Comparison of ENCODE assay signal across 18 cellular contexts in genomic region chr4:158261480-158261879, GRCh38. TPM values are rescaled to one million over a fixed set of nuclear protein-coding genes. Genes with fewer than 3 reads are reported as not detected.
A peak's percentile ranks its signal among the peaks of the same experiment; 100 is the strongest.
DNase-seq lines count a peak whose midpoint lies in the region; ATAC-seq, FAIRE-seq and TF ChIP-seq lines count a peak whose summit lies in the region.
"Had no signal": no experiment of that assay in that cellular context is flagged by ENCODE, and none has a peak within 500 bp of the region (broad histone marks: within the 10 kb centered on the region; RNA-seq: fewer than 3 reads in every experiment).

No MANE protein-coding gene starts in this region.

- no peaks in the 10 kb centered on the region for H3K23me2 ChIP-seq in H1 (ENCODE audit: low read depth, low read length)

- no peak overlapping the region for H2AK5ac ChIP-seq in H1 (ENCODE audit: low read depth, low read length)

- H3K27me3 ChIP-seq in HUES6 (ENCODE audit: control insufficient read depth, insufficient read depth, low read length): no peaks in the 10 kb centered on the region
- H3K27me3 ChIP-seq in H1 (replicated peaks in 1 of 4; ENCODE audit: control insufficient read depth in 3 of 4, extremely low read depth in 1 of 4, insufficient read depth in 3 of 4, low read length in 3 of 4): no peaks in the 10 kb centered on the region
- H3K27me3 ChIP-seq in neural progenitor cell: no peaks in the 10 kb centered on the region

- H3K27ac ChIP-seq in HUES6 (ENCODE audit: low read depth, low read length): 0 out of 2 replicates have a peak overlapping the region, but pooled peaks have one; percentile 6
- H3K27ac ChIP-seq in H1 (ENCODE audit: low read depth, low read length): no peak overlapping the region
- no peak overlapping the region for H3K27ac ChIP-seq in neural progenitor cell
- H3K27ac ChIP-seq: A549 had no signal

- H3K27me3 Mint-ChIP-seq in neural progenitor cell (ENCODE audit: insufficient read depth, low read depth): peaks cover 2% of the 10 kb centered on the region
- H3K27me3 Mint-ChIP-seq in activated T-cell treated with anti-CD3 and anti-CD28 coated beads, Interleukin-2, amount 50 U/mL, for 4 hours (ENCODE audit: low read depth): no peaks in the 10 kb centered on the region

- no peak overlapping the region for H3K4me3 Mint-ChIP-seq in neural progenitor cell
- no peak overlapping the region for H3K4me3 Mint-ChIP-seq in activated T-cell treated with anti-CD3 and anti-CD28 coated beads, Interleukin-2, amount 50 U/mL, for 4 hours
- H3K4me3 Mint-ChIP-seq: CD14-positive monocyte; CD8-positive, alpha-beta memory T cell had no signal

- peaks cover 15% of the 10 kb centered on the region for H3K4me1 Mint-ChIP-seq in neural progenitor cell
- H3K4me1 Mint-ChIP-seq in activated T-cell treated with anti-CD3 and anti-CD28 coated beads, Interleukin-2, amount 50 U/mL, for 4 hours (ENCODE audit: low read depth): no peaks in the 10 kb centered on the region
- H3K4me1 Mint-ChIP-seq: CD14-positive monocyte; CD8-positive, alpha-beta memory T cell had no signal

- no peaks in the 10 kb centered on the region for H3K9me3 Mint-ChIP-seq in neural progenitor cell
- H3K9me3 Mint-ChIP-seq in activated T-cell treated with anti-CD3 and anti-CD28 coated beads, Interleukin-2, amount 50 U/mL, for 4 hours: no peaks in the 10 kb centered on the region
- H3K9me3 Mint-ChIP-seq: CD14-positive monocyte; CD8-positive, alpha-beta memory T cell had no signal

- peak overlapping the region; percentile 44 for H4K5ac ChIP-seq in H1 (ENCODE audit: insufficient read length, low read depth, low read length)

- DNase-seq in H1 (ENCODE audit: low read depth in 1 of 2, low spot score in 2 of 2): no peak
- no peak for DNase-seq in neural progenitor cell (ENCODE audit: low spot score)
- DNase-seq in sciatic nerve (ENCODE audit: low spot score): no peak
- DNase-seq in activated T-cell treated with anti-CD3 and anti-CD28 coated beads, Interleukin-2, amount 50 U/mL, for 4 hours: no peak
- DNase-seq: Caco-2; CD8-positive, alpha-beta memory T cell; DND-41; GDM1; H7; IMR-90; KBM-7 had no signal

- H3K9me3 ChIP-seq in HUES6 (ENCODE audit: control insufficient read depth, insufficient read depth, low read depth, low read length) (no peaks in the 10 kb centered on the region), H1 (ENCODE audit: insufficient read depth in 2 of 2, low read depth in 1 of 2, low read length in 1 of 2) (no peaks in the 10 kb centered on the region), neural progenitor cell (ENCODE audit: low read depth) (no peaks in the 10 kb centered on the region)
- H3K9me3 ChIP-seq: A549, Caco-2 had no signal

- intact Hi-C loops in sciatic nerve (cut with DNase I): no loop called here

- no peaks in the 10 kb centered on the region for H3K79me2 ChIP-seq in H1 (ENCODE audit: control insufficient read depth in 1 of 2, insufficient read depth in 2 of 2, low read length in 2 of 2)
- H3K79me2 ChIP-seq in neural progenitor cell (ENCODE audit: low read depth): no peaks in the 10 kb centered on the region

- TF ChIP-seq RAD21 in H1 (IDR thresholded peaks at IDR 0.05 in 1 of 2, conservative IDR thresholded peaks at IDR 0.05 in 1 of 2; ENCODE audit: low read depth in 2 of 2, low read length in 2 of 2): no peak

- H3K27ac Mint-ChIP-seq in neural progenitor cell: peak overlapping the region; percentile 60
- H3K27ac Mint-ChIP-seq: CD14-positive monocyte; CD8-positive, alpha-beta memory T cell had no signal

- no peak overlapping the region for H2BK12ac ChIP-seq in H1 (ENCODE audit: low read depth, low read length)

- CTCF ChIA-PET in H1 (lab: Charles Lee; ENCODE audit: partially characterized antibody): interaction anchor here (1.0 to 3.5 kb wide), 8 partner anchors 10 to 367 kb away, joined by 3 to 27 read pairs (median 4); no protein-coding TSS in a partner anchor

- H2BK120ac ChIP-seq in H1 (replicated peaks; ENCODE audit: low read depth, low read length): no peak overlapping the region

- no peak overlapping the region for H3K23ac ChIP-seq in H1 (ENCODE audit: insufficient read length)

- H3K4me1 ChIP-seq in HUES6 (ENCODE audit: control insufficient read depth, insufficient read depth, low read length): peaks cover 17% of the 10 kb centered on the region
- peaks cover 0 to 9% (median 3%) of the 10 kb centered on the region in 4 experiments; a peak in 2 of 7 replicates for H3K4me1 ChIP-seq in H1 (replicated peaks in 1 of 4; ENCODE audit: control insufficient read depth in 3 of 4, insufficient read depth in 4 of 4, low read length in 3 of 4)
- H3K4me1 ChIP-seq in neural progenitor cell: no peaks in the 10 kb centered on the region
- H3K4me1 ChIP-seq: Caco-2 had no signal

- H3K4me3 ChIP-seq in HUES6 (ENCODE audit: low read depth, low read length): no peak overlapping the region
- H3K4me3 ChIP-seq in H1 (ENCODE audit: extremely low read depth in 1 of 4, insufficient read depth in 2 of 4, low read depth in 3 of 4, low read length in 4 of 4): peak overlapping the region in 1 of 4 experiments; percentile 37; a peak in 1 of 8 replicates
- no peak overlapping the region for H3K4me3 ChIP-seq in neural progenitor cell
- H3K4me3 ChIP-seq: A549 had no signal

- H3K9ac ChIP-seq in HUES6 (ENCODE audit: low read length) (no peak overlapping the region), H1 (replicated peaks in 1 of 4; ENCODE audit: extremely low read depth in 1 of 4, low read depth in 3 of 4, low read length in 3 of 4) (no peak overlapping the region), neural progenitor cell (no peak overlapping the region)

- H3K56ac ChIP-seq in H1 (replicated peaks; ENCODE audit: insufficient read length, low read depth, low read length): no peak overlapping the region

- no peak for FAIRE-seq in H1 (lab: Jason Lieb, UNC)
- FAIRE-seq: A549, GM12892, GM19239, HTR-8/SVneo had no signal

- TF ChIP-seq EP300 in H1 (IDR thresholded peaks at IDR 0.05; ENCODE audit: borderline replicate concordance in 1 of 2, low read depth in 2 of 2, low read length in 2 of 2): no peak

- H4K20me1 ChIP-seq in H1 (replicated peaks in 1 of 2; ENCODE audit: control insufficient read depth in 1 of 2, insufficient read depth in 2 of 2, low read length in 2 of 2) (no peaks in the 10 kb centered on the region), neural progenitor cell (ENCODE audit: low read depth) (no peaks in the 10 kb centered on the region)

- H3K79me1 ChIP-seq in H1 (ENCODE audit: low read depth, low read length): no peaks in the 10 kb centered on the region

- H4K91ac ChIP-seq in H1 (replicated peaks; ENCODE audit: insufficient read length, low read length): no peak overlapping the region

- TF ChIP-seq CTCF in H1 (IDR thresholded peaks at IDR 0.05; ENCODE audit: control extremely low read depth in 1 of 3, insufficient read depth in 1 of 3, low read depth in 1 of 3, low read length in 3 of 3) (no peak), neural progenitor cell (IDR thresholded peaks at IDR 0.05) (no peak)

- ATAC-seq in HG03139 (IDR thresholded peaks at IDR 0.05; ENCODE audit: unreplicated experiment): no peak
- no peak for ATAC-seq in sciatic nerve
- ATAC-seq in activated T-cell treated with anti-CD3 and anti-CD28 coated beads, Interleukin-2, amount 50 U/mL, for 4 hours: no peak
- ATAC-seq: A549 had no signal

- POLR2A ChIA-PET in H1 (lab: Charles Lee; ENCODE audit: partially characterized antibody): no interaction called here

- H2BK15ac ChIP-seq in H1 (ENCODE audit: low read length): no peak overlapping the region

- WGBS in H1 (ENCODE audit: extremely low coverage in 1 of 2, insufficient coverage in 1 of 2, insufficient read length in 1 of 2, insufficient replicate concordance in 2 of 2, low coverage in 1 of 2, low lambda C conversion rate in 2 of 2, missing lambda C conversion rate in 1 of 2), 2 experiments: 22% methylated on average over 4 of the region's 4 CpGs; no CpG with 5 or more reads in 1 of the 2 experiments

- no peak overlapping the region for H3K14ac ChIP-seq in H1 (ENCODE audit: insufficient read length)

- no peak overlapping the region for H4K8ac ChIP-seq in H1 (ENCODE audit: extremely low read depth, insufficient read depth, low read length)

- no peak overlapping the region for H3K18ac ChIP-seq in H1 (ENCODE audit: extremely low read depth, low read length)

- H2BK20ac ChIP-seq in H1 (ENCODE audit: low read length): no peak overlapping the region

- peaks cover 4% of the 10 kb centered on the region for H3F3A ChIP-seq in neural progenitor cell (ENCODE audit: low read depth)

- H3K4ac ChIP-seq in H1 (replicated peaks; ENCODE audit: insufficient read length, low read depth, low read length): no peak overlapping the region

- H3K36me3 Mint-ChIP-seq in neural progenitor cell: no peaks in the 10 kb centered on the region
- no peaks in the 10 kb centered on the region for H3K36me3 Mint-ChIP-seq in activated T-cell treated with anti-CD3 and anti-CD28 coated beads, Interleukin-2, amount 50 U/mL, for 4 hours (ENCODE audit: insufficient read depth)
- H3K36me3 Mint-ChIP-seq: CD8-positive, alpha-beta memory T cell had no signal

- no peak overlapping the region for H2BK5ac ChIP-seq in H1 (ENCODE audit: low read depth, low read length)

- no peaks in the 10 kb centered on the region for H3K36me3 ChIP-seq in HUES6 (ENCODE audit: control insufficient read depth, insufficient read depth, low read length)
- no peaks in the 10 kb centered on the region for H3K36me3 ChIP-seq in H1 (ENCODE audit: control insufficient read depth in 2 of 4, insufficient read depth in 4 of 4, low read length in 3 of 4)
- no peaks in the 10 kb centered on the region for H3K36me3 ChIP-seq in neural progenitor cell

- TF ChIP-seq POLR2A in H1 (IDR thresholded peaks at IDR 0.05; ENCODE audit: control extremely low read depth in 1 of 2, low read depth in 2 of 2, low read length in 2 of 2): no peak

- no peak overlapping the region for H2AFZ ChIP-seq in H1 (ENCODE audit: low read length)
- H2AFZ ChIP-seq in neural progenitor cell (replicated peaks): no peak overlapping the region

- H3K4me2 ChIP-seq in H1 (ENCODE audit: insufficient read depth in 1 of 2, low read depth in 2 of 2, low read length in 2 of 2): peak overlapping the region in 1 of 2 experiments; percentile 48; a peak in 2 of 4 replicates
- H3K4me2 ChIP-seq in neural progenitor cell: no peak overlapping the region
- H3K4me2 ChIP-seq: A549 had no signal

TF ChIP-seq in H1, 55 proteins besides CTCF, POLR2A, EP300 and RAD21 (continues in another document):
- no peak for TF ChIP-seq MAFK (IDR thresholded peaks at IDR 0.05; ENCODE audit: low read depth, low read length)

RNA-seq across cellular contexts. Expression of gene TMEM144, which starts 51.2 kb away (rescaled TPM):
- 1.6 and 2.6 TPM in 2 replicates for total RNA-seq in H1 (2021; fragmentation: NEBNext Ultra II Directional; extraction: Animal tissue kit (Norgen Biotek cat#: 25700))
- polyA plus RNA-seq in H1 (2011; rRNA removed): 0.99 and 1.9 TPM in 2 replicates
- polyA plus RNA-seq in H1 (2011; cell fraction: cytosol; rRNA removed): 1.3 TPM
- polyA plus RNA-seq in H1 (2011; cell fraction: nucleus; rRNA removed): 2.3 TPM
- polyA plus RNA-seq in H1 (2012, experiment 1 of 2): 1.7 to 2.0 TPM (median 1.8 TPM) in 4 replicates
- polyA plus RNA-seq in H1 (2012, experiment 2 of 2): 0.16 TPM
- polyA plus RNA-seq in H1 (2013, experiment 1 of 2): 1.8 TPM
- polyA plus RNA-seq in H1 (2013, experiment 2 of 2): 1.9 TPM
- polyA minus RNA-seq in H1 (2011; rRNA and poly(A)+ RNA removed): 3.5 and 7.0 TPM in 2 replicates
- polyA minus RNA-seq in H1 (2011; cell fraction: cytosol; rRNA and poly(A)+ RNA removed): 2.6 TPM
- polyA minus RNA-seq in H1 (2011; cell fraction: nucleus; rRNA and poly(A)+ RNA removed): 14.0 TPM
- 2.0 and 4.1 TPM in 2 replicates for total RNA-seq in neural progenitor cell (ENCODE audit: low replicate concordance)
- 11.9 TPM for total RNA-seq in sciatic nerve
- under 1 TPM in 1 of 3 donors, not detected in 2; 0.10 TPM for total RNA-seq in activated T-cell treated with anti-CD3 and anti-CD28 coated beads, Interleukin-2, amount 50 U/mL, for 4 hours
- polyA plus RNA-seq: CD8-positive, alpha-beta memory T cell had no signal
